ENCODE assay signal across 1 cellular context in the genomic region with DNA sequence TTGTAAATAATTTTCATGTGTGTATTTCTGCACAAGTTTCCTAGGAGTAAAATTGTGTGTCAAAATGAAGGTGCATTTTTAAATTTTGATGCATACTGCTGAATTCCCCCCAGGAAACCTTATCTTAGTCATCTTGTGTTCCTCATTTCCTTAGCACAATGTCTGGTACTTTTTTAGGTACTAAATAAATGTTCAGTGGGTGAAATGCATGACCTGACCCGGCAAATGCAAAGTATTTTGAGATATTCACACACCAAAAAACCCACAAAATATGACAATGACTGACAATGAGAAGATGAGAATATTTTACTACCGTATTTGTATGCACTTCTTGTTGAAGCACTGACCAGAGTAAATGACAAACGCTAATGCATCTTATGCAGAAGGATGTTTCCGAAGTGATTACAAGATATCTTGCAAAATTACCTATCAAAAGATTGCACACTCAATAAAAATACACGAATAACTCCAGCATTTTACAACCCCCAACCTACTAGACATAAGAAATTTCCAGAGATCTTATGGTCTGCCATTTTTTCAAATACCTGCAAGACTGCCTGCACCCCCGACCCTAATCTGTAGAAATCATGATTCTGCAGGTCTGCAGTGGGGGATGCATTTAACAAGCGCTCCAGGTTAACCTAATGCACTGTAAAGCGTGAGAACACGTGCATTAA.
A peak's percentile ranks its signal among the peaks of the same experiment; 100 is the strongest.
TF ChIP-seq lines count a peak whose summit lies in the region.

No MANE protein-coding gene starts in this region.

TF ChIP-seq in HCT116, 20 proteins besides CTCF, POLR2A, EP300 and RAD21:
- TF ChIP-seq, protein P1, sequence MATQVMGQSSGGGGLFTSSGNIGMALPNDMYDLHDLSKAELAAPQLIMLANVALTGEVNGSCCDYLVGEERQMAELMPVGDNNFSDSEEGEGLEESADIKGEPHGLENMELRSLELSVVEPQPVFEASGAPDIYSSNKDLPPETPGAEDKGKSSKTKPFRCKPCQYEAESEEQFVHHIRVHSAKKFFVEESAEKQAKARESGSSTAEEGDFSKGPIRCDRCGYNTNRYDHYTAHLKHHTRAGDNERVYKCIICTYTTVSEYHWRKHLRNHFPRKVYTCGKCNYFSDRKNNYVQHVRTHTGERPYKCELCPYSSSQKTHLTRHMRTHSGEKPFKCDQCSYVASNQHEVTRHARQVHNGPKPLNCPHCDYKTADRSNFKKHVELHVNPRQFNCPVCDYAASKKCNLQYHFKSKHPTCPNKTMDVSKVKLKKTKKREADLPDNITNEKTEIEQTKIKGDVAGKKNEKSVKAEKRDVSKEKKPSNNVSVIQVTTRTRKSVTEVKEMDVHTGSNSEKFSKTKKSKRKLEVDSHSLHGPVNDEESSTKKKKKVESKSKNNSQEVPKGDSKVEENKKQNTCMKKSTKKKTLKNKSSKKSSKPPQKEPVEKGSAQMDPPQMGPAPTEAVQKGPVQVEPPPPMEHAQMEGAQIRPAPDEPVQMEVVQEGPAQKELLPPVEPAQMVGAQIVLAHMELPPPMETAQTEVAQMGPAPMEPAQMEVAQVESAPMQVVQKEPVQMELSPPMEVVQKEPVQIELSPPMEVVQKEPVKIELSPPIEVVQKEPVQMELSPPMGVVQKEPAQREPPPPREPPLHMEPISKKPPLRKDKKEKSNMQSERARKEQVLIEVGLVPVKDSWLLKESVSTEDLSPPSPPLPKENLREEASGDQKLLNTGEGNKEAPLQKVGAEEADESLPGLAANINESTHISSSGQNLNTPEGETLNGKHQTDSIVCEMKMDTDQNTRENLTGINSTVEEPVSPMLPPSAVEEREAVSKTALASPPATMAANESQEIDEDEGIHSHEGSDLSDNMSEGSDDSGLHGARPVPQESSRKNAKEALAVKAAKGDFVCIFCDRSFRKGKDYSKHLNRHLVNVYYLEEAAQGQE (IDR thresholded peaks at IDR 0.05; ENCODE audit: low read depth) = no peak
- TF ChIP-seq CEBPB (IDR thresholded peaks at IDR 0.05; ENCODE audit: low read depth) = no peak
- TF ChIP-seq ZNF274 (IDR thresholded peaks at IDR 0.05; ENCODE audit: low read depth, low read length) = no peak
- no peak for TF ChIP-seq EZH2phosphoT487 (IDR thresholded peaks at IDR 0.05; ENCODE audit: borderline replicate concordance)
- TF ChIP-seq SP1 (IDR thresholded peaks at IDR 0.05; ENCODE audit: low read depth) = 0 out of 2 replicates have a peak, but pooled peaks have one; percentile 1
